19 cellular contexts compared by ENCODE assay signal in the genomic region with DNA sequence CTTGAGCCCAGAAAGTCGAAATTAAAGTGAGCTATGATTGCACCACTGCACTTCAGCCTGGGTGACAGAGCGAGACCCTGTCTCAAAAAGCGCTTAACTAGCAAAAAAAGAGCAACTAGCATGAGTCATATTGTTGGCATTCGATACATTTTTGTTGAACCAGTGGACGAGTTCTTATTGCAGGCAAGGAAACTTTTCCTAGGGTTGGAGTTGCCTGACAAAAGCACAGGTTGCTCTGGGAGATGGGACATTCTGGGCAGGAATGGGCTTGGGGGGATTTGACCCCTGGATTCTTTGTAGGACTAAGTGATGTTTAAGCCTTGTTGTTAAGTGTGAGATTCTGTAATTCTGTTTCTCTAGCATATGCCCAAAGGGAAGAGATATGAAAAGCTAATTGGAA.
DNase-seq lines count a peak whose midpoint lies in the region; ATAC-seq and TF ChIP-seq lines count a peak whose summit lies in the region.
"Had no signal": no experiment of that assay in that cellular context is flagged by ENCODE, and none has a peak within 500 bp of the region (broad histone marks: within the 10 kb centered on the region; RNA-seq: fewer than 3 reads in every experiment).

No MANE protein-coding gene starts in this region.

- no peaks in the 10 kb centered on the region for H4K20me1 ChIP-seq in mammary epithelial cell (ENCODE audit: insufficient read depth, low read length)

- no peaks in the 10 kb centered on the region for H3K27me3 ChIP-seq in AG04450 (ENCODE audit: control insufficient read depth, insufficient read depth, low read length)
- H3K27me3 ChIP-seq in mammary epithelial cell (ENCODE audit: insufficient read depth, low read length) = no peaks in the 10 kb centered on the region
- H3K27me3 ChIP-seq: Peyer's patch, vagina had no signal

- in situ Hi-C loops in mammary epithelial cell (cut with MboI; ENCODE audit: low sequenced_read_pairs in 2 of 2) = no loop called here

- POLR2A ChIA-PET in AG04450 (lab: Yijun Ruan, JAX) = no interaction called here

- no peaks in the 10 kb centered on the region for H3K36me3 ChIP-seq in mammary epithelial cell (ENCODE audit: insufficient read depth, low read length)
- H3K36me3 ChIP-seq: lower lobe of right lung, Peyer's patch, vagina had no signal

- no TSS peak for BruUV-seq in mammary epithelial cell (replicated peaks; lab: Mats Ljungman, UMichigan)

- H2AFZ ChIP-seq in mammary epithelial cell (ENCODE audit: low read depth, low read length) = no peak overlapping the region

- DNase-seq in AG04450 (ENCODE audit: low read depth, low spot score) = no peak
- peak; percentile 51 for DNase-seq in LHCN-M2 (ENCODE audit: low read depth)
- DNase-seq in mammary epithelial cell = no peak
- peak; percentile 55 for DNase-seq in islet precursor cell
- DNase-seq in dedifferentiated amniotic fluid mesenchymal stem cell (ENCODE audit: extremely low spot score) = no peak
- DNase-seq: activated CD4-positive, alpha-beta memory T cell treated with anti-CD3 and anti-CD28 coated beads, Interleukin-2, amount 10 ng/mL, durations not matched to agents 7 days and 5 days; activated gamma-delta T cell; AML-193; DMS79; glutamatergic neuron; lower lobe of right lung; NCI-H1436 treated with DMSO at 0.1 percent for 48 hours; NCI-H510A treated with DMSO at 0.1 percent for 48 hours; Peyer's patch; stimulated activated CD8-positive, alpha-beta memory T cell treated with anti-CD3 and anti-CD28 coated beads, Interleukin-4, amount 100 ng/mL, for 48 hours had no signal

- H3K4me3 ChIP-seq in AG04450 (ENCODE audit: low read depth, low read length) = no peak overlapping the region
- H3K4me3 ChIP-seq in mammary epithelial cell (replicated peaks in 1 of 3; ENCODE audit: insufficient read depth in 1 of 3, low read depth in 2 of 3, low read length in 3 of 3) = no peak overlapping the region
- H3K4me3 ChIP-seq: lower lobe of right lung, Peyer's patch, vagina had no signal

- no peak overlapping the region for H3K9ac ChIP-seq in mammary epithelial cell (ENCODE audit: insufficient read depth, low read length)

- TF ChIP-seq CTCF in AG04450 (IDR thresholded peaks at IDR 0.05; ENCODE audit: low read depth, low read length) = no peak
- TF ChIP-seq CTCF in mammary epithelial cell (conservative IDR thresholded peaks at IDR 0.05 in 1 of 2, IDR thresholded peaks at IDR 0.05 in 1 of 2; ENCODE audit: extremely low read depth in 1 of 2, insufficient read depth in 1 of 2, low read depth in 1 of 2, low read length in 2 of 2) = no peak

- CTCF ChIA-PET in AG04450 (lab: Charles Lee) = interaction anchor here (1.6 kb wide), 1 partner anchor 24 kb away, joined by 4 read pairs; no protein-coding TSS in a partner anchor
- CTCF ChIA-PET in mammary epithelial cell (lab: Charles Lee; ENCODE audit: low non-redundant PET) = no interaction called here

- H3K9me3 ChIP-seq in AG04450 (ENCODE audit: control insufficient read depth, insufficient read depth, low read length) (no peaks in the 10 kb centered on the region), mammary epithelial cell (replicated peaks; ENCODE audit: insufficient read depth, low read length) (no peaks in the 10 kb centered on the region)
- H3K9me3 ChIP-seq: lower lobe of right lung, Peyer's patch, vagina had no signal

- H3K27ac ChIP-seq in AG04450 (ENCODE audit: low read depth, low read length) (peak overlapping the region; percentile 47), mammary epithelial cell (ENCODE audit: insufficient read depth, low read depth, low read length) (peak overlapping the region; percentile 3)
- H3K27ac ChIP-seq: lower lobe of right lung, Peyer's patch, vagina had no signal

- no peak overlapping the region for H3K4me2 ChIP-seq in mammary epithelial cell (ENCODE audit: insufficient read depth, low read depth, low read length)

- WGBS in mammary epithelial cell (ENCODE audit: low coverage, missing lambda C conversion rate) = 87% methylated on average over 5 of the region's 5 CpGs

- H3K79me2 ChIP-seq in mammary epithelial cell (ENCODE audit: insufficient read depth, low read length) = peaks cover 73% of the 10 kb centered on the region

- dilution Hi-C loops in mammary epithelial cell (cut with HindIII; ENCODE audit: low sequenced_read_pairs) = no loop called here

- intact Hi-C loops in mammary epithelial cell (cut with micrococcal nuclease) = no loop called here

- peaks cover 11% of the 10 kb centered on the region for H3K4me1 ChIP-seq in mammary epithelial cell (ENCODE audit: insufficient read depth, low read length)
- H3K4me1 ChIP-seq: Peyer's patch had no signal

- ATAC-seq in GM18511 (IDR thresholded peaks at IDR 0.05; ENCODE audit: unreplicated experiment) (no peak), GM21619 (IDR thresholded peaks at IDR 0.05; ENCODE audit: unreplicated experiment) (no peak), GM21576 (IDR thresholded peaks at IDR 0.05; ENCODE audit: unreplicated experiment) (no peak)
- ATAC-seq: lower lobe of right lung had no signal

Comparison
In these comparisons a context has a peak if more than half of its experiments do, and no peak if none do; other contexts are left out.
1. DNase-seq: peak in LHCN-M2 (single experiment) and islet precursor cell (single experiment); none in AG04450 (single experiment), mammary epithelial cell (single experiment) and dedifferentiated amniotic fluid mesenchymal stem cell (single experiment).